ENCODE assay signal across 8 cellular contexts in the genomic region with DNA sequence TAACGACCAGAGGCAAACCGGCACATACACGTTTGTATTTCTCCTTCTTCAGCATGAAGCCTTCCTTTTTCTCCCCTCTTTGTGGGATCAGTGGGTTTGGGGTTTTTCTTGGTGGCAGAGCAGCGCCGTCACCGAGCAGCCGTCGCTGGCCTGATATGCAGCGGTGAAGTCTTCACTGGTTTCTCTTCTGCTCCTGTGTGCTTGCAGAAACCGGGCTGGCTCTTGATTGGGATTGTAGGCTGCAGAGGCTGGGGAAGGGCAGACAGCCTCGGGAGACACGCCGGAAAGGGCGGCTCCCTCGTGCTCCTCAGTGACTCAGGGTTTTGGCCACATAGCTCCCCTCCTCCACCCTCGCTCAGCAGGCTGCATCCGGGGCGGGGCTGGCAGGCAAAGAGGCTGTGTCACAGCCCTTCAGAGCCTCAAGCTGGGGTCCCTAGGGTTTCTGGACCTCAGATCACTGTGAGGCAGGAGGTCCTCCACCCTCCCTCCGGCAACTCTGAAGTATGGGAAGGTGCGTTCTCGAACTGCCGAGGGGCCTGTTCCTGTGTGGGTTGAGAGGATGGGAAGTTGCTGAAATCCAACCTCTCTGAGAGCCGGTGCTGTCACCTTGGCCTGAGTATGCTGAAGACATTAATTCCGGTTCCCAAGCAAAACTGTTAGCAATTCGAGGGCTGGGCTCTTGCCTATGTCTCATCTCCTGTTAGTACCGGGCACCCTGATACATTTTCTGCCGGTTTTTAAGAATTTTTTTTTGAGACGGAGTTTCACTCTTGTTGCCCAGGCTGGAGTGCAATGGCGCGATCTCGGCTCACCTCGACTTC. TPM values are rescaled to one million over a fixed set of nuclear protein-coding genes. Genes with fewer than 3 reads are reported as not detected.
DNase-seq lines count a peak whose midpoint lies in the region; ATAC-seq and TF ChIP-seq lines count a peak whose summit lies in the region.

No MANE protein-coding gene starts in this region.

- no peak overlapping the region for H2BK15ac ChIP-seq in neuronal stem cell (ENCODE audit: low read length)

- DNase-seq in CD8-positive, alpha-beta T cell: peak; percentile 55 to 93 (median 87)
- peak; percentile 76 to 91 for DNase-seq in PC-9
- peak; percentile 83 for DNase-seq in activated T-cell treated with anti-CD3 and anti-CD28 coated beads, Interleukin-2, amount 50 U/mL, for 4 hours
- peak; percentile 94 for DNase-seq in fibroblast of the aortic adventitia (ENCODE audit: low read depth)
- DNase-seq in neuronal stem cell (ENCODE audit: low spot score): no peak
- DNase-seq in stromal cell of bone marrow (ENCODE audit: low read depth): peak; percentile 92

- no peaks in the 10 kb centered on the region for H3K27me3 Mint-ChIP-seq in CD8-positive, alpha-beta T cell (ENCODE audit: low read depth)
- no peaks in the 10 kb centered on the region for H3K27me3 Mint-ChIP-seq in activated T-cell treated with anti-CD3 and anti-CD28 coated beads, Interleukin-2, amount 50 U/mL, for 4 hours (ENCODE audit: low read depth)

- peaks cover 13% of the 10 kb centered on the region for H3K36me3 Mint-ChIP-seq in CD8-positive, alpha-beta T cell
- H3K36me3 Mint-ChIP-seq in activated T-cell treated with anti-CD3 and anti-CD28 coated beads, Interleukin-2, amount 50 U/mL, for 4 hours (ENCODE audit: insufficient read depth): peaks cover 11% of the 10 kb centered on the region

- H3K4me1 Mint-ChIP-seq in CD8-positive, alpha-beta T cell (ENCODE audit: low read depth): peaks cover 46% of the 10 kb centered on the region
- H3K4me1 Mint-ChIP-seq in activated T-cell treated with anti-CD3 and anti-CD28 coated beads, Interleukin-2, amount 50 U/mL, for 4 hours (ENCODE audit: low read depth): peaks cover 59% of the 10 kb centered on the region

- H3K27ac ChIP-seq in CD8-positive, alpha-beta T cell (ENCODE audit: low read depth, low read length): peak overlapping the region; percentile 39
- H3K27ac ChIP-seq in PC-9 (peak overlapping the region; percentile 94), neuronal stem cell (replicated peaks; ENCODE audit: low read length) (no peak overlapping the region)

- H3K9me3 ChIP-seq in CD8-positive, alpha-beta T cell (ENCODE audit: low read length): no peaks in the 10 kb centered on the region
- H3K9me3 ChIP-seq in PC-9 (ENCODE audit: insufficient read depth, low read depth) (no peaks in the 10 kb centered on the region), neuronal stem cell (replicated peaks in 1 of 2; ENCODE audit: control insufficient read depth in 2 of 2, insufficient read depth in 1 of 2, low read depth in 1 of 2, low read length in 2 of 2) (peaks cover 2 to 3% of the 10 kb centered on the region in 2 donors)

- H2AK5ac ChIP-seq in neuronal stem cell (ENCODE audit: low read depth, low read length): no peak overlapping the region

- peak overlapping the region; percentile 88 for H3K4me3 Mint-ChIP-seq in CD8-positive, alpha-beta T cell
- peak overlapping the region; percentile 83 for H3K4me3 Mint-ChIP-seq in activated T-cell treated with anti-CD3 and anti-CD28 coated beads, Interleukin-2, amount 50 U/mL, for 4 hours

- H3K4me3 ChIP-seq in CD8-positive, alpha-beta T cell (ENCODE audit: low read depth, low read length): peak overlapping the region; percentile 71
- H3K4me3 ChIP-seq in PC-9 (peak overlapping the region; percentile 89), fibroblast of the aortic adventitia (ENCODE audit: low read depth, low read length) (peak overlapping the region; percentile 57), neuronal stem cell (ENCODE audit: low read length in 2 of 2) (no peak overlapping the region)

- H3K79me2 ChIP-seq in PC-9 (ENCODE audit: low read depth): peaks cover 10% of the 10 kb centered on the region

- no peak overlapping the region for H3K4ac ChIP-seq in neuronal stem cell (ENCODE audit: low read length)

- peaks cover 13% of the 10 kb centered on the region; the same call in 1 of the 2 replicates for H3F3A ChIP-seq in PC-9 (ENCODE audit: insufficient read depth, low read depth)

- no peak overlapping the region for H3K9ac ChIP-seq in neuronal stem cell (ENCODE audit: low read depth, low read length, poor library complexity)

- intact Hi-C loops in CD8-positive, alpha-beta T cell (cut with DNase I, micrococcal nuclease): loop anchor here (1.0 to 10.0 kb wide), 4 partner anchors 23 to 331 kb away; partner anchors contain the start of gene NQO2 (in 1 of the 2)
- intact Hi-C loops in PC-9 (cut with micrococcal nuclease; ENCODE audit: unreplicated experiment): loop anchor here (1.0 to 2.0 kb wide), 3 partner anchors 23 to 37 kb away; no protein-coding TSS in a partner anchor

- H2BK12ac ChIP-seq in neuronal stem cell (ENCODE audit: low read length): no peak overlapping the region

- no CpG with 5 or more reads among the region's 32 CpGs for WGBS in neuronal stem cell (ENCODE audit: extremely low coverage in 2 of 2, insufficient read length in 2 of 2, insufficient replicate concordance in 1 of 2), 2 donors

- H3K18ac ChIP-seq in neuronal stem cell (ENCODE audit: low read length): peak overlapping the region; percentile 1

- H3K27me3 ChIP-seq in CD8-positive, alpha-beta T cell (ENCODE audit: insufficient read depth, low read length): no peaks in the 10 kb centered on the region
- H3K27me3 ChIP-seq in PC-9 (ENCODE audit: insufficient read depth, low read depth) (no peaks in the 10 kb centered on the region), neuronal stem cell (ENCODE audit: control insufficient read depth in 3 of 3, insufficient read depth in 3 of 3, low read depth in 1 of 3, low read length in 3 of 3) (no peaks in the 10 kb centered on the region)

- peak overlapping the region; percentile 81 for H2AFZ ChIP-seq in PC-9
- H2AFZ ChIP-seq in neuronal stem cell (ENCODE audit: low read length): peak overlapping the region; percentile 11

- peak overlapping the region; percentile 86 for H3K27ac Mint-ChIP-seq in CD8-positive, alpha-beta T cell

- H3K4me1 ChIP-seq in CD8-positive, alpha-beta T cell (ENCODE audit: insufficient read depth, low read length): peaks cover 40% of the 10 kb centered on the region
- H3K4me1 ChIP-seq in PC-9 (replicated peaks; ENCODE audit: insufficient read depth) (peaks cover 16% of the 10 kb centered on the region), neuronal stem cell (ENCODE audit: control insufficient read depth in 2 of 2, insufficient read depth in 1 of 2, low read depth in 1 of 2, low read length in 2 of 2) (peaks cover 18 to 25% of the 10 kb centered on the region in 2 donors)

- H3K23ac ChIP-seq in neuronal stem cell (ENCODE audit: low read depth, low read length, poor library complexity): peak overlapping the region; percentile 46

- no peak for TF ChIP-seq CTCF in CD8-positive, alpha-beta T cell (IDR thresholded peaks at IDR 0.05)
- TF ChIP-seq CTCF in PC-9 (conservative IDR thresholded peaks at IDR 0.05) (no peak), fibroblast of the aortic adventitia (IDR thresholded peaks at IDR 0.05; ENCODE audit: insufficient read depth, low read length) (no peak)

- no peak overlapping the region for H4K91ac ChIP-seq in neuronal stem cell (ENCODE audit: low read depth, low read length, poor library complexity)

- H3K79me1 ChIP-seq in neuronal stem cell (ENCODE audit: low read depth, low read length): no peaks in the 10 kb centered on the region

- H3K9me3 Mint-ChIP-seq in CD8-positive, alpha-beta T cell: no peaks in the 10 kb centered on the region
- H3K9me3 Mint-ChIP-seq in activated T-cell treated with anti-CD3 and anti-CD28 coated beads, Interleukin-2, amount 50 U/mL, for 4 hours: no peaks in the 10 kb centered on the region

- no peak overlapping the region for H4K8ac ChIP-seq in neuronal stem cell (ENCODE audit: low read depth, low read length)

- no peak overlapping the region for H2BK5ac ChIP-seq in neuronal stem cell (ENCODE audit: low read length)

- H4K20me1 ChIP-seq in PC-9 (ENCODE audit: insufficient read depth): no peaks in the 10 kb centered on the region

- H3K9me2 ChIP-seq in PC-9 (ENCODE audit: insufficient read depth): no peaks in the 10 kb centered on the region

- H3K4me2 ChIP-seq in PC-9 (peak overlapping the region; percentile 97), neuronal stem cell (ENCODE audit: insufficient read depth, low read length, poor library complexity, severe bottlenecking) (no peak overlapping the region)

- peak overlapping the region; percentile 56 for H2BK120ac ChIP-seq in neuronal stem cell (ENCODE audit: low read depth, low read length)

- POLR2A ChIA-PET in CD8-positive, alpha-beta T cell (lab: Charles Lee): interaction anchor here (0.6 to 1.6 kb wide), 7 partner anchors 16 to 183 kb away, joined by 3 to 8 read pairs (median 5); partner anchors contain the start of genes RIPK1 and SERPINB1
- POLR2A ChIA-PET in PC-9 (lab: Charles Lee; ENCODE audit: unreplicated experiment): interaction anchor here (0.7 kb wide), 2 partner anchors 146 to 748 kb away, joined by 3 to 4 read pairs; no protein-coding TSS in a partner anchor

- H3K36me3 ChIP-seq in CD8-positive, alpha-beta T cell (ENCODE audit: insufficient read depth, low read length): no peaks in the 10 kb centered on the region
- H3K36me3 ChIP-seq in PC-9 (ENCODE audit: low read depth) (no peaks in the 10 kb centered on the region), neuronal stem cell (replicated peaks in 1 of 2; ENCODE audit: control insufficient read depth in 2 of 2, insufficient read depth in 2 of 2, low read length in 2 of 2) (peaks cover 0 to 5% of the 10 kb centered on the region in 2 donors)

- no peak overlapping the region for H3K14ac ChIP-seq in neuronal stem cell (ENCODE audit: low read length)

- ATAC-seq in CD8-positive, alpha-beta T cell: peak; percentile 88
- ATAC-seq in GM19452 (IDR thresholded peaks at IDR 0.05; ENCODE audit: unreplicated experiment) (peak; percentile 80), HG03565 (IDR thresholded peaks at IDR 0.05; ENCODE audit: unreplicated experiment) (peak; percentile 58)
- ATAC-seq in activated T-cell treated with anti-CD3 and anti-CD28 coated beads, Interleukin-2, amount 50 U/mL, for 4 hours: peak; percentile 95 to 97

- TSS peak; percentile 90 for BruUV-seq in PC-9 (replicated peaks; lab: Mats Ljungman, UMichigan)

- CTCF ChIA-PET in CD8-positive, alpha-beta T cell (lab: Charles Lee): interaction anchor here (0.6 to 2.6 kb wide), 2 partner anchors 22 to 87 kb away, joined by 3 to 9 read pairs; no protein-coding TSS in a partner anchor
- CTCF ChIA-PET in PC-9 (lab: Charles Lee): interaction anchor here (1.7 kb wide), 1 partner anchor 22 kb away, joined by 9 read pairs; no protein-coding TSS in a partner anchor

RNA-seq across cellular contexts. Expression of gene NQO2, which starts 24.2 kb away (rescaled TPM):
- 1 to 10 TPM; 3.8 to 5.5 TPM for total RNA-seq in CD8-positive, alpha-beta T cell
- total RNA-seq in PC-9 (2021) (79.4 and 82.9 TPM in 2 replicates), fibroblast of the aortic adventitia (ENCODE audit: low replicate concordance) (20.6 and 47.7 TPM in 2 replicates)
- total RNA-seq in activated T-cell treated with anti-CD3 and anti-CD28 coated beads, Interleukin-2, amount 50 U/mL, for 4 hours: 10 to 100 TPM; 35.5 to 41.8 (median 38.4) TPM
- polyA plus RNA-seq in neuronal stem cell (2013, experiment 1 of 2): 28.9 TPM
- polyA plus RNA-seq in neuronal stem cell (2013, experiment 2 of 2): 28.0 TPM

RNA-seq across cellular contexts. Expression of gene RIPK1, which starts 44.4 kb away (rescaled TPM):
- total RNA-seq in CD8-positive, alpha-beta T cell: 10 to 100 TPM; 18.6 to 19.7 TPM
- total RNA-seq in PC-9 (2021) (13.9 and 14.8 TPM in 2 replicates), fibroblast of the aortic adventitia (ENCODE audit: low replicate concordance) (20.0 and 34.4 TPM in 2 replicates)
- 10 to 100 TPM; 16.5 to 17.4 (median 16.6) TPM for total RNA-seq in activated T-cell treated with anti-CD3 and anti-CD28 coated beads, Interleukin-2, amount 50 U/mL, for 4 hours
- polyA plus RNA-seq in neuronal stem cell (2013, experiment 1 of 2): 4.6 TPM
- polyA plus RNA-seq in neuronal stem cell (2013, experiment 2 of 2): 4.5 TPM

RNA-seq across cellular contexts. Expression of gene SERPINB6, which starts 52.5 kb away (rescaled TPM):
- 10 to 100 TPM; 41.7 to 45.6 TPM for total RNA-seq in CD8-positive, alpha-beta T cell
- total RNA-seq in PC-9 (2021) (169 and 187 TPM in 2 replicates), fibroblast of the aortic adventitia (ENCODE audit: low replicate concordance) (102 and 164 TPM in 2 replicates)
- 10 to 100 TPM; 14.9 to 15.9 (median 15.3) TPM for total RNA-seq in activated T-cell treated with anti-CD3 and anti-CD28 coated beads, Interleukin-2, amount 50 U/mL, for 4 hours
- polyA plus RNA-seq in neuronal stem cell (2013, experiment 1 of 2): 8.4 TPM
- polyA plus RNA-seq in neuronal stem cell (2013, experiment 2 of 2): 9.3 TPM

Comparison
In these comparisons a context has a peak if more than half of its experiments do, and no peak if none do; other contexts are left out.
1. H3K4me3 ChIP-seq: peak in CD8-positive, alpha-beta T cell (single experiment), PC-9 (single experiment) and fibroblast of the aortic adventitia (single experiment); none in neuronal stem cell (0 of 2).
2. Peak in every context shown above with its lines, with median percentiles within 50 percentile points of each other: ATAC-seq.